Comparison of ENCODE assay signal across 2 cellular contexts in genomic region chr18:48934400-48934707, GRCh38.
TF ChIP-seq lines count a peak whose summit lies in the region.

No MANE protein-coding gene starts in this region.

TF ChIP-seq in liver, 16 proteins besides CTCF, POLR2A, EP300 and RAD21 (continued from another document):
- TF ChIP-seq ATF3 (IDR thresholded peaks at IDR 0.05) (no peak), RXRA (IDR thresholded peaks at IDR 0.05) (no peak), REST (IDR thresholded peaks at IDR 0.05) (no peak), ZBTB33 (IDR thresholded peaks at IDR 0.05) (no peak), HNF4A (conservative IDR thresholded peaks at IDR 0.05) (no peak)

TF ChIP-seq in HepG2, 621 proteins besides CTCF, POLR2A, EP300 and RAD21 (continued from another document):
- TF ChIP-seq CSRNP2 (CRISPR knock-in tag; conservative IDR thresholded peaks at IDR 0.05; ENCODE audit: low read depth) (no peak), ZNF761 (CRISPR knock-in tag; conservative IDR thresholded peaks at IDR 0.05) (no peak), ZNF460 (CRISPR knock-in tag; IDR thresholded peaks at IDR 0.05; ENCODE audit: borderline replicate concordance) (no peak), KIAA2018 (CRISPR knock-in tag; IDR thresholded peaks at IDR 0.05; ENCODE audit: borderline replicate concordance) (no peak), CHCHD3 (CRISPR knock-in tag; IDR thresholded peaks at IDR 0.05) (no peak), MXD1 (CRISPR knock-in tag; IDR thresholded peaks at IDR 0.05) (no peak), MTA3 (CRISPR knock-in tag; IDR thresholded peaks at IDR 0.05) (no peak), ZNF629 (CRISPR knock-in tag; conservative IDR thresholded peaks at IDR 0.05) (no peak), ZBTB39 (CRISPR knock-in tag; IDR thresholded peaks at IDR 0.05) (no peak), ZBTB21 (CRISPR knock-in tag; IDR thresholded peaks at IDR 0.05) (no peak), ZEB1 (IDR thresholded peaks at IDR 0.05; ENCODE audit: insufficient replicate concordance, low read depth) (no peak), ZFP36L1 (CRISPR knock-in tag; IDR thresholded peaks at IDR 0.05) (no peak), RERE (CRISPR knock-in tag; IDR thresholded peaks at IDR 0.05; ENCODE audit: low read depth) (no peak), ZUFSP (CRISPR knock-in tag; IDR thresholded peaks at IDR 0.05; ENCODE audit: borderline replicate concordance) (no peak), ZNF430 (CRISPR knock-in tag; IDR thresholded peaks at IDR 0.05) (no peak), ZNF431 (CRISPR knock-in tag; IDR thresholded peaks at IDR 0.05; ENCODE audit: borderline replicate concordance, low read depth) (no peak)
TF ChIP-seq in HepG2: peak in this region for 0.
